ENCODE assay signal across 24 cellular contexts in genomic region chr4:168883513-168883912, GRCh38.
DNase-seq lines count a peak whose midpoint lies in the region; ATAC-seq and TF ChIP-seq lines count a peak whose summit lies in the region.
"Had no signal": no experiment of that assay in that cellular context is flagged by ENCODE, and none has a peak within 500 bp of the region (broad histone marks: within the 10 kb centered on the region; RNA-seq: fewer than 3 reads in every experiment).

No MANE protein-coding gene starts in this region.

- no peak for TF ChIP-seq POLR2A in gastrocnemius medialis (IDR thresholded peaks at IDR 0.05)

- ATAC-seq in gastrocnemius medialis (no peak), GM18502 (IDR thresholded peaks at IDR 0.05; ENCODE audit: poor library complexity, unreplicated experiment) (no peak)
- ATAC-seq: activated CD8-positive, alpha-beta T cell treated with anti-CD3 and anti-CD28 coated beads for 36 hours; HCT116 had no signal

- peaks cover 0 to 6% of the 10 kb centered on the region in 2 donors for H3K36me3 ChIP-seq in gastrocnemius medialis
- H3K36me3 ChIP-seq: neutrophil had no signal

- in situ Hi-C loops in gastrocnemius medialis (cut with MboI; ENCODE audit: low sequenced_read_pairs in 4 of 4): no loop called here

- peak; percentile 14 for DNase-seq in AG08396 (ENCODE audit: low spot score)
- DNase-seq in LHCN-M2 (ENCODE audit: low read depth): peak; percentile 57
- DNase-seq in fibroblast of gingiva (ENCODE audit: low read depth): peak; percentile 73
- no peak for DNase-seq in gastrocnemius medialis
- DNase-seq in Kasumi-1 (lab: John Stamatoyannopoulos, UW): no peak
- DNase-seq in NCI-H69 (lab: John Stamatoyannopoulos, UW): no peak
- DNase-seq in AML-193 (lab: John Stamatoyannopoulos, UW): no peak
- DNase-seq: activated CD4-positive, CD25-positive, alpha-beta regulatory T cell; activated CD8-positive, alpha-beta T cell treated with anti-CD3 and anti-CD28 coated beads for 36 hours; activated gamma-delta T cell treated with Interleukin-2 at 50 U/mL for 16 hours; amniotic stem cell; effector CD8-positive, alpha-beta T cell; esophagus squamous epithelium; heart left ventricle; Karpas-422; NCI-H1105 treated with DMSO at 0.1 percent for 48 hours; NCI-H510A; retina; stimulated activated CD4-positive, alpha-beta T cell treated with anti-CD3 and anti-CD28 coated beads, Interleukin-15, amount 100 ng/mL, for 24 hours; T1000 had no signal

- H3K27ac ChIP-seq in gastrocnemius medialis: peak overlapping the region; percentile 21 to 78 (median 68)
- H3K27ac ChIP-seq: left lung, neutrophil had no signal

- H3K4me1 ChIP-seq in gastrocnemius medialis: peaks cover 51 to 78% of the 10 kb centered on the region in 2 donors

- TF ChIP-seq CTCF in gastrocnemius medialis (IDR thresholded peaks at IDR 0.05 in 4 of 5, conservative IDR thresholded peaks at IDR 0.05 in 1 of 5): no peak

- intact Hi-C loops in gastrocnemius medialis (cut with DNase I; ENCODE audit: low total_unique reads): no loop called here

- no peak overlapping the region for H3K4me3 ChIP-seq in gastrocnemius medialis
- H3K4me3 ChIP-seq: esophagus squamous epithelium, heart left ventricle, left lung had no signal

- no peaks in the 10 kb centered on the region for H3K9me3 ChIP-seq in gastrocnemius medialis
- H3K9me3 ChIP-seq: esophagus squamous epithelium, heart left ventricle, left lung, neutrophil had no signal

- no peaks in the 10 kb centered on the region for H3K27me3 ChIP-seq in gastrocnemius medialis
- H3K27me3 ChIP-seq: esophagus squamous epithelium, heart left ventricle had no signal

Comparison
In these comparisons a context has a peak if more than half of its experiments do, and no peak if none do; other contexts are left out.
1. DNase-seq: peak in AG08396 (single experiment), LHCN-M2 (single experiment) and fibroblast of gingiva (single experiment); none in gastrocnemius medialis (0 of 2), Kasumi-1 (0 of 2), NCI-H69 (single experiment) and AML-193 (0 of 2).